Comparison of ENCODE assay signal across 1 cellular context in genomic region chr1:84724128-84724860, GRCh38.
A peak's percentile ranks its signal among the peaks of the same experiment; 100 is the strongest.
TF ChIP-seq lines count a peak whose summit lies in the region.

No MANE protein-coding gene starts in this region.

TF ChIP-seq in K562, 482 proteins besides CTCF, POLR2A, EP300 and RAD21 (continued from another document and continues in another):
- TF ChIP-seq RFX1 (IDR thresholded peaks at IDR 0.05), result no peak
- no peak for TF ChIP-seq ZNF444 (CRISPR knock-in tag; IDR thresholded peaks at IDR 0.05)
- no peak for TF ChIP-seq TAF15 (IDR thresholded peaks at IDR 0.05; ENCODE audit: low read depth, low read length)
- TF ChIP-seq C11orf30 (IDR thresholded peaks at IDR 0.05; ENCODE audit: low read depth), result peak; percentile 63
- TF ChIP-seq CEBPB (tag; IDR thresholded peaks at IDR 0.05), result peak; percentile 48
- TF ChIP-seq ZNF436 (CRISPR knock-in tag; IDR thresholded peaks at IDR 0.05), result no peak
- no peak for TF ChIP-seq ZC3H11A (IDR thresholded peaks at IDR 0.05; ENCODE audit: low read depth, low read length)
- no peak for TF ChIP-seq ZSCAN29 (IDR thresholded peaks at IDR 0.05)
- TF ChIP-seq HNRNPL (IDR thresholded peaks at IDR 0.05; ENCODE audit: low read depth, low read length), result no peak
- TF ChIP-seq ASH1L (IDR thresholded peaks at IDR 0.05; ENCODE audit: borderline replicate concordance, low read depth, partially characterized antibody), result no peak
- TF ChIP-seq SIN3A (IDR thresholded peaks at IDR 0.05; ENCODE audit: borderline replicate concordance in 2 of 2, control insufficient read depth in 1 of 2, low read depth in 2 of 2, low read length in 2 of 2), result no peak
- no peak for TF ChIP-seq MTA1 (IDR thresholded peaks at IDR 0.05; ENCODE audit: borderline replicate concordance)
- TF ChIP-seq NR1H2 (CRISPR knock-in tag; IDR thresholded peaks at IDR 0.05), result no peak
- TF ChIP-seq ZNF232 (CRISPR knock-in tag; IDR thresholded peaks at IDR 0.05), result no peak
- TF ChIP-seq ZNF175 (CRISPR knock-in tag; IDR thresholded peaks at IDR 0.05; ENCODE audit: low read depth), result no peak
- TF ChIP-seq NBN (IDR thresholded peaks at IDR 0.05; ENCODE audit: low read depth), result no peak
- TF ChIP-seq RERE (CRISPR knock-in tag; IDR thresholded peaks at IDR 0.05; ENCODE audit: borderline replicate concordance), result no peak
- no peak for TF ChIP-seq ZNF134 (CRISPR knock-in tag; conservative IDR thresholded peaks at IDR 0.05)
- no peak for TF ChIP-seq KAT2B (IDR thresholded peaks at IDR 0.05; ENCODE audit: low read depth, low read length)
- TF ChIP-seq RREB1 (CRISPR knock-in tag; IDR thresholded peaks at IDR 0.05), result no peak
- TF ChIP-seq XRCC5 (IDR thresholded peaks at IDR 0.05; ENCODE audit: low read depth, low read length), result 0 out of 2 replicates have a peak, but pooled peaks have one; percentile 26
- TF ChIP-seq SRSF7 (optimal IDR thresholded peaks at IDR 0.05; ENCODE audit: low read depth, low read length), result no peak
- TF ChIP-seq SMARCA5 (IDR thresholded peaks at IDR 0.05), result no peak
- no peak; the same call in 1 of the 2 replicates for TF ChIP-seq ZBTB7A (IDR thresholded peaks at IDR 0.05; ENCODE audit: borderline replicate concordance, control insufficient read depth, low read depth, low read length)
- no peak for TF ChIP-seq RBM15 (IDR thresholded peaks at IDR 0.05; ENCODE audit: insufficient read depth, low read length)
- TF ChIP-seq PHB (CRISPR knock-in tag; IDR thresholded peaks at IDR 0.05), result no peak
- no peak for TF ChIP-seq RHOXF2B (CRISPR knock-in tag; conservative IDR thresholded peaks at IDR 0.05)
- TF ChIP-seq NR2C2 (CRISPR knock-in tag; IDR thresholded peaks at IDR 0.05), result no peak
- 0 out of 2 replicates have a peak, but pooled peaks have one; percentile 23 for TF ChIP-seq NR2C2 (tag; IDR thresholded peaks at IDR 0.05)
- TF ChIP-seq MCM5 (IDR thresholded peaks at IDR 0.05; ENCODE audit: low read depth), result no peak
- no peak for TF ChIP-seq MAFK (IDR thresholded peaks at IDR 0.05; ENCODE audit: low read length)
- no peak for TF ChIP-seq RBM25 (IDR thresholded peaks at IDR 0.05; ENCODE audit: low read depth, low read length, severe bottlenecking)
- no peak for TF ChIP-seq ZNF583 (CRISPR knock-in tag; IDR thresholded peaks at IDR 0.05)
- TF ChIP-seq ZNF644 (tag; IDR thresholded peaks at IDR 0.05; ENCODE audit: low read depth), result no peak
- peak; percentile 59 for TF ChIP-seq MAFG (tag; conservative IDR thresholded peaks at IDR 0.05)
- no peak for TF ChIP-seq HCFC1 (IDR thresholded peaks at IDR 0.05; ENCODE audit: low read depth, low read length)
- no peak for TF ChIP-seq ZSCAN32 (CRISPR knock-in tag; IDR thresholded peaks at IDR 0.05)
- no peak for TF ChIP-seq NR0B1 (IDR thresholded peaks at IDR 0.05; ENCODE audit: partially characterized antibody)
- no peak for TF ChIP-seq FOXM1 (IDR thresholded peaks at IDR 0.05; ENCODE audit: low read depth)
- TF ChIP-seq FOXM1 (CRISPR knock-in tag; IDR thresholded peaks at IDR 0.05; ENCODE audit: low read depth), result no peak
- TF ChIP-seq ZNF311 (CRISPR knock-in tag; IDR thresholded peaks at IDR 0.05), result no peak
- no peak for TF ChIP-seq ZNF76 (CRISPR knock-in tag; IDR thresholded peaks at IDR 0.05; ENCODE audit: borderline replicate concordance)
- TF ChIP-seq ATF6 (CRISPR knock-in tag; IDR thresholded peaks at IDR 0.05), result no peak
- no peak for TF ChIP-seq ARID4B (CRISPR knock-in tag; IDR thresholded peaks at IDR 0.05)
- no peak for TF ChIP-seq ZNF12 (CRISPR knock-in tag; IDR thresholded peaks at IDR 0.05)
- no peak for TF ChIP-seq E4F1 (CRISPR knock-in tag; IDR thresholded peaks at IDR 0.05; ENCODE audit: borderline replicate concordance)
